Comparison of ENCODE assay signal across 8 cellular contexts in genomic region chr1:26696645-26697440, GRCh38. TPM values are rescaled to one million over a fixed set of nuclear protein-coding genes. Genes with fewer than 3 reads are reported as not detected.
DNase-seq lines count a peak whose midpoint lies in the region; ATAC-seq, FAIRE-seq and TF ChIP-seq lines count a peak whose summit lies in the region.

No MANE protein-coding gene starts in this region.

- peak overlapping the region; percentile 82 for H3K4me2 ChIP-seq in keratinocyte (ENCODE audit: control insufficient read depth, extremely low read depth, insufficient read depth, low read depth, low read length)

- no peaks in the 10 kb centered on the region for H3K27me3 ChIP-seq in keratinocyte (ENCODE audit: control insufficient read depth, extremely low read depth, insufficient read depth, low read length)

- CTCF ChIA-PET in T-cell (lab: Charles Lee): interaction anchor here in 1 of 2 donors (0.6 to 2.8 kb wide), 5 partner anchors 16 to 92 kb away, joined by 3 to 32 read pairs (median 9); partner anchors contain the start of gene PIGV

- H3K4me1 ChIP-seq in keratinocyte (ENCODE audit: control insufficient read depth, extremely low read depth, insufficient read depth, low read length): peaks cover 60% of the 10 kb centered on the region

- peak overlapping the region; percentile 91 for H3K27ac ChIP-seq in angular gyrus (ENCODE audit: low read depth, low read length)
- H3K27ac ChIP-seq in keratinocyte (ENCODE audit: control insufficient read depth, insufficient read depth, low read length): peak overlapping the region; percentile 66

- no peaks in the 10 kb centered on the region for H3K27me3 Mint-ChIP-seq in T-cell

- peaks cover 28 to 32% (median 29%) of the 10 kb centered on the region in 3 donors for H3K4me1 Mint-ChIP-seq in T-cell

- peak overlapping the region in 2 of 3 donors; percentile 77 for H3K4me3 Mint-ChIP-seq in T-cell

- dilution Hi-C loops in keratinocyte (cut with MboI; ENCODE audit: extremely low pct_ligation_motif_present, low sequenced_read_pairs): no loop called here

- H3K9me3 Mint-ChIP-seq in T-cell: no peaks in the 10 kb centered on the region

- no peaks in the 10 kb centered on the region for H3K9me3 ChIP-seq in keratinocyte (ENCODE audit: control insufficient read depth, low read depth, low read length)

- TF ChIP-seq CTCF in keratinocyte (optimal IDR thresholded peaks at IDR 0.05 in 1 of 3, IDR thresholded peaks at IDR 0.05 in 1 of 3, conservative IDR thresholded peaks at IDR 0.05 in 1 of 3; ENCODE audit: extremely low read depth in 1 of 3, insufficient read depth in 2 of 3, low read length in 3 of 3): no peak

- peak overlapping the region; percentile 82 for H3K9ac ChIP-seq in keratinocyte (ENCODE audit: control insufficient read depth, extremely low read depth, insufficient read depth, low read length)

- H2AFZ ChIP-seq in keratinocyte (ENCODE audit: control insufficient read depth, low read length): no peak overlapping the region

- no peaks in the 10 kb centered on the region for H3K36me3 ChIP-seq in keratinocyte (ENCODE audit: control insufficient read depth in 2 of 2, extremely low read depth in 1 of 2, insufficient read depth in 2 of 2, low read length in 2 of 2)

- DNase-seq in T-cell: peak; percentile 35 to 85 (median 76)
- no peak for DNase-seq in keratinocyte (ENCODE audit: low read depth, low spot score)
- peak; percentile 44 to 50 for DNase-seq in stimulated activated CD4-positive, alpha-beta T cell treated with anti-CD3 and anti-CD28 coated beads, Interleukin-15, amount 100 ng/mL, for 48 hours (ENCODE audit: low read depth in 2 of 2)
- no peak for DNase-seq in OCI-M2 (lab: John Stamatoyannopoulos, UW; ENCODE audit: unreplicated experiment)

- peak; percentile 43 for TF ChIP-seq POLR2A in GM19099 (IDR thresholded peaks at IDR 0.05; ENCODE audit: extremely low read depth, insufficient read length, low read depth)

- POLR2A ChIA-PET in T-cell (lab: Charles Lee): interaction anchor here (0.5 to 1.0 kb wide), 6 partner anchors 13 to 91 kb away, joined by 3 to 9 read pairs (median 4); partner anchors contain the start of gene PIGV (in 1 of the 2)

- H4K20me1 ChIP-seq in keratinocyte (ENCODE audit: control insufficient read depth, extremely low read depth, insufficient read depth, low read length): peaks cover 5% of the 10 kb centered on the region

- ATAC-seq in T-cell (replicated peaks in 1 of 4) (peak; percentile 7 to 19 (median 10)), GM18502 (IDR thresholded peaks at IDR 0.05; ENCODE audit: poor library complexity, unreplicated experiment) (no peak), GM19467 (IDR thresholded peaks at IDR 0.05; ENCODE audit: unreplicated experiment) (no peak)

- no peaks in the 10 kb centered on the region for H3K36me3 Mint-ChIP-seq in T-cell

- peaks cover 52% of the 10 kb centered on the region for H3K79me2 ChIP-seq in keratinocyte (ENCODE audit: control insufficient read depth, insufficient read depth, low read length)

- H3K9me1 ChIP-seq in keratinocyte (ENCODE audit: control insufficient read depth, extremely low read depth, insufficient read depth, low read length): no peaks in the 10 kb centered on the region

- no peak for FAIRE-seq in keratinocyte (lab: Jason Lieb, UNC)

- H3K4me3 ChIP-seq in keratinocyte (ENCODE audit: control insufficient read depth in 2 of 3, extremely low read depth in 1 of 3, insufficient read depth in 2 of 3, low read depth in 1 of 3, low read length in 3 of 3): peak overlapping the region; percentile 67 to 77 (median 72)

- H3K27ac Mint-ChIP-seq in T-cell: no peak overlapping the region

RNA-seq across cellular contexts. Expression of gene ARID1A, which starts 1.0 kb away (rescaled TPM):
- total RNA-seq in T-cell: 100 to 1,000 TPM; 122 to 148 (median 126) TPM
- 5.9 to 20.6 TPM (median 10.2 TPM) in 3 replicates for polyA plus RNA-seq in keratinocyte
- polyA plus RNA-seq in keratinocyte (2011; ENCODE audit: low read depth): 12.6 TPM
- polyA plus RNA-seq in keratinocyte (2011; cell fraction: cytosol; rRNA removed): 12.5 and 15.3 TPM in 2 replicates
- polyA plus RNA-seq in keratinocyte (2011; cell fraction: nucleus; rRNA removed): 70.1 and 73.8 TPM in 2 replicates
- polyA plus RNA-seq in keratinocyte (2012; ENCODE audit: low replicate concordance): 20.3 and 29.5 TPM in 2 replicates
- polyA minus RNA-seq in keratinocyte: 15.6 to 74.1 TPM (median 41.4 TPM) in 3 replicates
- polyA minus RNA-seq in keratinocyte (2011; cell fraction: cytosol; rRNA and poly(A)+ RNA removed): 20.3 TPM
- polyA minus RNA-seq in keratinocyte (2011; cell fraction: nucleus; rRNA and poly(A)+ RNA removed): 47.3 and 69.0 TPM in 2 replicates

Comparison
In these comparisons a context has a peak if more than half of its experiments do, and no peak if none do; other contexts are left out.
1. ATAC-seq: peak in T-cell (4 of 4); none in GM18502 (single experiment) and GM19467 (single experiment).
2. DNase-seq: peak in T-cell (34 of 34) and stimulated activated CD4-positive, alpha-beta T cell treated with anti-CD3 and anti-CD28 coated beads, Interleukin-15, amount 100 ng/mL, for 48 hours (2 of 2); none in keratinocyte (single experiment) and OCI-M2 (single experiment).